In genomic region chr3:196867507-196868296, GRCh38 we compare ENCODE assay signal across 8 cellular contexts. TPM values are rescaled to one million over a fixed set of nuclear protein-coding genes. Genes with fewer than 3 reads are reported as not detected.
DNase-seq lines count a peak whose midpoint lies in the region; ATAC-seq and FAIRE-seq lines count a peak whose summit lies in the region.

Gene SENP5, plus strand, starts transcription at chr3:196867920. Its CDS starts 17,262 bp downstream, at chr3:196885182.

- DNase-seq in COR-L47 (lab: John Stamatoyannopoulos, UW) = peak; percentile 92
- peak; percentile 92 for DNase-seq in HTR-8/SVneo (ENCODE audit: insufficient read length, low spot score)
- DNase-seq in NOMO-1 (lab: John Stamatoyannopoulos, UW; ENCODE audit: unreplicated experiment in 2 of 2) = peak; percentile 94 to 96
- peak; percentile 76 for DNase-seq in effector CD8-positive, alpha-beta T cell (lab: John Stamatoyannopoulos, UW)
- peak; percentile 93 to 96 for DNase-seq in lung microvascular endothelial cell (ENCODE audit: low read depth in 2 of 2)
- DNase-seq in stimulated activated CD4-positive, alpha-beta T cell treated with anti-CD3 and anti-CD28 coated beads, TNF-alpha, amount 100 ng/mL, for 4 hours (ENCODE audit: low read depth in 3 of 3) = peak; percentile 75 to 82 (median 77)

- POLR2A ChIA-PET in activated CD8-positive, alpha-beta memory T cell treated with anti-CD3 and anti-CD28 coated beads for 36 hours (lab: Charles Lee) = interaction anchor here (0.7 to 2.4 kb wide), 8 partner anchors 13 to 868 kb away, joined by 3 to 24 read pairs (median 4); partner anchors contain the start of genes NCBP2, PAK2 and UBXN7

- peak; percentile 92 for FAIRE-seq in HTR-8/SVneo (lab: Jason Lieb, UNC)

- CTCF ChIA-PET in activated CD8-positive, alpha-beta memory T cell treated with anti-CD3 and anti-CD28 coated beads for 36 hours (lab: Charles Lee) = interaction anchor here (0.6 to 3.2 kb wide), 4 partner anchors 39 to 904 kb away, joined by 3 to 25 read pairs (median 4); partner anchors contain the start of gene NCBP2

- peak; percentile 94 for ATAC-seq in GM21381 (IDR thresholded peaks at IDR 0.05; ENCODE audit: unreplicated experiment)

RNA-seq across cellular contexts. Expression of gene SENP5, which starts in this region (rescaled TPM):
- total RNA-seq in activated CD8-positive, alpha-beta memory T cell treated with anti-CD3 and anti-CD28 coated beads for 36 hours = 10 to 100 TPM; 34.7 to 39.5 TPM
- 25.3 and 38.9 TPM in 2 replicates for total RNA-seq in lung microvascular endothelial cell

Comparison
In these comparisons a context has a peak if more than half of its experiments do, and no peak if none do; other contexts are left out.
1. Peak in every context shown above with its lines: DNase-seq and ATAC-seq.